In genomic region chr12:105477873-105478272, GRCh38 we compare ENCODE assay signal across 28 cellular contexts.
DNase-seq lines count a peak whose midpoint lies in the region; ATAC-seq, FAIRE-seq and TF ChIP-seq lines count a peak whose summit lies in the region.
"Had no signal": no experiment of that assay in that cellular context is flagged by ENCODE, and none has a peak within 500 bp of the region (broad histone marks: within the 10 kb centered on the region; RNA-seq: fewer than 3 reads in every experiment).

No MANE protein-coding gene starts in this region.

- H3K4me3 ChIP-seq in astrocyte (ENCODE audit: insufficient read depth, low read depth, low read length), result no peak overlapping the region
- H3K4me3 ChIP-seq: esophagus muscularis mucosa, GM12878, SJSA1, spleen, testis had no signal

- H3K9me3 ChIP-seq in astrocyte (ENCODE audit: insufficient read depth, low read depth, low read length), result no peaks in the 10 kb centered on the region
- H3K9me3 ChIP-seq: esophagus muscularis mucosa, SJSA1, spleen, testis had no signal

- H3K4me1 Mint-ChIP-seq in astrocyte (ENCODE audit: low read depth, unreplicated experiment) (peaks cover 22% of the 10 kb centered on the region), progenitor cell of endocrine pancreas (ENCODE audit: low read depth) (peaks cover 10% of the 10 kb centered on the region)
- H3K4me1 Mint-ChIP-seq: activated T-helper 17 cell treated with anti-CD3 and anti-CD28 coated beads, Interleukin-2, amount 50 U/mL, for 72 hours; CD4-positive, CD25-positive, alpha-beta regulatory T cell had no signal

- no peak for ATAC-seq in GM19397 (IDR thresholded peaks at IDR 0.05; ENCODE audit: unreplicated experiment)
- ATAC-seq: activated T-helper 17 cell treated with anti-CD3 and anti-CD28 coated beads, Interleukin-2, amount 50 U/mL, for 72 hours; GM12878; PC-3 had no signal

- H3K36me3 ChIP-seq in astrocyte (ENCODE audit: insufficient read depth, low read length), result no peaks in the 10 kb centered on the region
- H3K36me3 ChIP-seq: esophagus muscularis mucosa, SJSA1, spleen had no signal

- H3K4me1 ChIP-seq in astrocyte (ENCODE audit: insufficient read depth, low read length), result peaks cover 3% of the 10 kb centered on the region
- H3K4me1 ChIP-seq: esophagus muscularis mucosa, SJSA1, spleen, testis had no signal

- no peaks in the 10 kb centered on the region for H3K9me3 Mint-ChIP-seq in astrocyte (ENCODE audit: unreplicated experiment)
- H3K9me3 Mint-ChIP-seq in progenitor cell of endocrine pancreas (ENCODE audit: low read depth), result peaks cover 4% of the 10 kb centered on the region
- H3K9me3 Mint-ChIP-seq: CD4-positive, CD25-positive, alpha-beta regulatory T cell had no signal

- no peaks in the 10 kb centered on the region for H3K27me3 ChIP-seq in astrocyte (ENCODE audit: insufficient read depth, low read length)
- H3K27me3 ChIP-seq: SJSA1, testis had no signal

- H3K79me2 ChIP-seq in astrocyte (ENCODE audit: insufficient read depth, low read length), result no peaks in the 10 kb centered on the region

- DNase-seq in DMS79 treated with DMSO at 0.1 percent for 48 hours (lab: John Stamatoyannopoulos, UW) (peak; percentile 43), NCI-H2029 treated with DMSO at 0.1 percent for 48 hours (lab: John Stamatoyannopoulos, UW) (peak; percentile 96), astrocyte (ENCODE audit: low read depth) (no peak), islet precursor cell (peak; percentile 51), progenitor cell of endocrine pancreas (ENCODE audit: low spot score, unreplicated experiment) (no peak), AG08396 (ENCODE audit: low spot score) (no peak)
- DNase-seq: CD4-positive, CD25-positive, alpha-beta regulatory T cell; DMS53; effector CD8-positive, alpha-beta T cell; GOT3; Karpas-422; mesendoderm; NCI-H2171; NCI-H748 treated with DMSO at 0.1 percent for 48 hours; nucleus accumbens; PC-3; spleen; stimulated activated CD4-positive, alpha-beta T cell treated with anti-CD3 and anti-CD28 coated beads, Interleukin-4, amount 100 ng/mL, for 1 hour; stimulated activated naive CD4-positive, alpha-beta T cell; T-helper 2 cell; testis had no signal

- H3K27ac ChIP-seq in astrocyte (ENCODE audit: low read depth, low read length), result no peak overlapping the region
- H3K27ac ChIP-seq: esophagus muscularis mucosa, SJSA1, spleen, testis had no signal

- no peak overlapping the region for H3K27ac Mint-ChIP-seq in astrocyte (ENCODE audit: unreplicated experiment)
- no peak overlapping the region for H3K27ac Mint-ChIP-seq in progenitor cell of endocrine pancreas
- H3K27ac Mint-ChIP-seq: activated naive CD8-positive, alpha-beta T cell; activated T-helper 17 cell treated with anti-CD3 and anti-CD28 coated beads, Interleukin-2, amount 50 U/mL, for 72 hours; CD4-positive, CD25-positive, alpha-beta regulatory T cell had no signal

- no peak for TF ChIP-seq CTCF in astrocyte (IDR thresholded peaks at IDR 0.05; ENCODE audit: insufficient read depth, low read depth, low read length)
- no peak for TF ChIP-seq CTCF in progenitor cell of endocrine pancreas (IDR thresholded peaks at IDR 0.05; ENCODE audit: unreplicated experiment)

- no peaks in the 10 kb centered on the region for H3K36me3 Mint-ChIP-seq in astrocyte (ENCODE audit: low read depth, unreplicated experiment)
- H3K36me3 Mint-ChIP-seq in progenitor cell of endocrine pancreas (ENCODE audit: insufficient read depth), result peaks cover 2% of the 10 kb centered on the region
- H3K36me3 Mint-ChIP-seq: activated naive CD8-positive, alpha-beta T cell; CD4-positive, CD25-positive, alpha-beta regulatory T cell had no signal

- H2AFZ ChIP-seq in astrocyte (ENCODE audit: low read depth, low read length), result no peak overlapping the region

- no peak for FAIRE-seq in astrocyte (lab: Jason Lieb, UNC)
- FAIRE-seq: frontal cortex, GM12878 had no signal

- H3K9ac ChIP-seq in astrocyte (ENCODE audit: low read length), result no peak overlapping the region

- H3K4me2 ChIP-seq in astrocyte (ENCODE audit: low read length), result no peak overlapping the region

- H3K4me3 Mint-ChIP-seq in astrocyte (ENCODE audit: unreplicated experiment) (peak overlapping the region; percentile 34), progenitor cell of endocrine pancreas (ENCODE audit: low read depth) (no peak overlapping the region)
- H3K4me3 Mint-ChIP-seq: activated naive CD8-positive, alpha-beta T cell; activated T-helper 17 cell treated with anti-CD3 and anti-CD28 coated beads, Interleukin-2, amount 50 U/mL, for 72 hours; CD4-positive, CD25-positive, alpha-beta regulatory T cell had no signal

- peaks cover 2% of the 10 kb centered on the region for H3K27me3 Mint-ChIP-seq in astrocyte (ENCODE audit: low read depth, unreplicated experiment)
- no peaks in the 10 kb centered on the region for H3K27me3 Mint-ChIP-seq in progenitor cell of endocrine pancreas

- H4K20me1 ChIP-seq in astrocyte (ENCODE audit: insufficient read depth, low read length), result no peaks in the 10 kb centered on the region

Comparison
In these comparisons a context has a peak if more than half of its experiments do, and no peak if none do; other contexts are left out.
1. DNase-seq: peak in DMS79 treated with DMSO at 0.1 percent for 48 hours (single experiment), NCI-H2029 treated with DMSO at 0.1 percent for 48 hours (single experiment) and islet precursor cell (single experiment); none in astrocyte (single experiment), progenitor cell of endocrine pancreas (single experiment) and AG08396 (single experiment).